ENCODE assay signal across 1 cellular context in the genomic region with DNA sequence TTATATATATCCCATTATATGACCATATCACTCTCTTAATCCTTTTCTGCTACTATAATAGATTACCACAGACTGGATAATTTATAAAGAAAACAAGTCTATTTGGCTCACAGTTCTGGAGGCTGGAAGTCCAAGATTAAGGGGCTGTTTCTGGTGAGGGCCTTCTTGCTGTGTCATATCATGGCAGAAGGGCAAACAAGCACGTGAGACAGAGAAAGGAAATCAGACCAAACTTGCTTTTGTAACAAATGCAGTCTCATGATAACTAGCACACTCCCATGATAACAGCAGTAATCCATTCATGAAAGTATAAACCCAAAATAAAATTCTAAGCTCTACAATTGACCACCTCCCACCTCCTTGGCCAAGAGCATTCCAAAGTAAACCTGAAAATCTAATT.
TF ChIP-seq lines count a peak whose summit lies in the region.

No MANE protein-coding gene starts in this region.

TF ChIP-seq in GM23338, 12 proteins besides CTCF, POLR2A, EP300 and RAD21 (continued from another document):
- TF ChIP-seq ZNF462 (CRISPR knock-in tag; IDR thresholded peaks at IDR 0.05): no peak
- TF ChIP-seq ZNF331 (CRISPR knock-in tag; IDR thresholded peaks at IDR 0.05; ENCODE audit: low read depth): no peak
- TF ChIP-seq STAT1 (IDR thresholded peaks at IDR 0.05; ENCODE audit: unreplicated experiment): no peak
- no peak for TF ChIP-seq REST (IDR thresholded peaks at IDR 0.05; ENCODE audit: unreplicated experiment)
- TF ChIP-seq NANOG (IDR thresholded peaks at IDR 0.05; ENCODE audit: borderline replicate concordance): no peak
- no peak for TF ChIP-seq EZH2 (IDR thresholded peaks at IDR 0.05; ENCODE audit: low read depth, unreplicated experiment)
- TF ChIP-seq CREB1 (CRISPR knock-in tag; IDR thresholded peaks at IDR 0.05; ENCODE audit: low read depth): no peak
- no peak for TF ChIP-seq JUNB (IDR thresholded peaks at IDR 0.05; ENCODE audit: unreplicated experiment)
- no peak for TF ChIP-seq POLR2AphosphoS5 (IDR thresholded peaks at IDR 0.05; ENCODE audit: low read depth)
TF ChIP-seq in GM23338: peak in this region for 0.
